ENCODE assay signal across 28 cellular contexts in genomic region chr1:159140474-159140873, GRCh38. TPM values are rescaled to one million over a fixed set of nuclear protein-coding genes. Genes with fewer than 3 reads are reported as not detected.
"Had no signal": no experiment of that assay in that cellular context is flagged by ENCODE, and none has a peak within 500 bp of the region (broad histone marks: within the 10 kb centered on the region; RNA-seq: fewer than 3 reads in every experiment).

No MANE protein-coding gene starts in this region.

- H3K36me3 Mint-ChIP-seq: mesothelial cell of epicardium; naive B cell; natural killer cell; stimulated activated naive B cell treated with anti-CD40 and anti-IgM and Interleukin-4, amounts not matched to agents 10 μg/mL and 1 μg/mL and 100 μg/mL, for 72 hours had no signal

- H3K27me3 ChIP-seq: pancreas, testis, thyroid gland, upper lobe of left lung, vagina had no signal

- H3K27ac Mint-ChIP-seq: mesothelial cell of epicardium; naive B cell; natural killer cell; nephron progenitor cell; stimulated activated naive B cell treated with anti-CD40 and anti-IgM and Interleukin-4, amounts not matched to agents 10 μg/mL and 1 μg/mL and 100 μg/mL, for 72 hours had no signal

- H3K27ac ChIP-seq: left ventricle myocardium inferior, pancreas, prostate gland, skin epidermis, stomach, testis, thyroid gland, transverse colon, upper lobe of left lung, vagina had no signal

- FAIRE-seq: keratinocyte, pancreas had no signal

- H3K4me3 ChIP-seq: left ventricle myocardium inferior, lung, pancreas, prostate gland, skin epidermis, stomach, testis, thyroid gland, transverse colon, upper lobe of left lung, vagina had no signal

- H3K4me1 Mint-ChIP-seq: mesothelial cell of epicardium; naive B cell; natural killer cell; stimulated activated naive B cell treated with anti-CD40 and anti-IgM and Interleukin-4, amounts not matched to agents 10 μg/mL and 1 μg/mL and 100 μg/mL, for 72 hours had no signal

- ATAC-seq: natural killer cell; pancreas; right cardiac atrium; sciatic nerve; stimulated activated naive B cell treated with anti-CD40 and anti-IgM and Interleukin-4, amounts not matched to agents 10 μg/mL and 1 μg/mL and 100 μg/mL, for 72 hours; stimulated activated naive CD8-positive, alpha-beta T cell treated with anti-CD3 and anti-CD28 coated beads, Interleukin-15, Interleukin-2, amounts not matched to agents 100 U/mL and 50 U/mL, for 24 hours had no signal

- H3K4me1 ChIP-seq: left ventricle myocardium inferior, pancreas, prostate gland, testis, thyroid gland, transverse colon, vagina had no signal

- H3K4me3 Mint-ChIP-seq: mesothelial cell of epicardium; natural killer cell; nephron progenitor cell; stimulated activated naive B cell treated with anti-CD40 and anti-IgM and Interleukin-4, amounts not matched to agents 10 μg/mL and 1 μg/mL and 100 μg/mL, for 72 hours had no signal

- DNase-seq: hypothalamus; left ventricle myocardium inferior; mesendoderm; naive B cell; natural killer cell; nephron progenitor cell; pancreas; posterior cingulate gyrus; retina; right cardiac atrium; stimulated activated CD4-positive, alpha-beta T cell treated with anti-CD3 and anti-CD28 coated beads, Interleukin-12 subunit alpha, Interleukin-12 subunit beta, amount 100 ng/mL, for 4 hours; stimulated activated CD4-positive, alpha-beta T cell treated with anti-CD3 and anti-CD28 coated beads, Interleukin-15, amount 100 ng/mL, for 24 hours; stimulated activated CD4-positive, alpha-beta T cell treated with anti-CD3 and anti-CD28 coated beads, Interleukin-2, amount 100 ng/mL, for 24 hours; stimulated activated CD4-positive, alpha-beta T cell treated with anti-CD3 and anti-CD28 coated beads, Interleukin-4, amount 100 ng/mL, for 1 hour; stimulated activated naive B cell treated with anti-CD40 and anti-IgM and Interleukin-4, amounts not matched to agents 10 μg/mL and 1 μg/mL and 100 μg/mL, for 72 hours; stimulated activated naive CD8-positive, alpha-beta T cell treated with anti-CD3 and anti-CD28 coated beads, Interleukin-15, Interleukin-2, amounts not matched to agents 100 U/mL and 50 U/mL, for 24 hours; stomach; testis; thyroid gland; transverse colon; upper lobe of left lung had no signal

- H3K9me3 Mint-ChIP-seq: mesothelial cell of epicardium; naive B cell; natural killer cell; nephron progenitor cell; stimulated activated naive B cell treated with anti-CD40 and anti-IgM and Interleukin-4, amounts not matched to agents 10 μg/mL and 1 μg/mL and 100 μg/mL, for 72 hours had no signal

- H3K9me3 ChIP-seq: left ventricle myocardium inferior, pancreas, prostate gland, stomach, testis, thyroid gland, transverse colon, upper lobe of left lung, vagina had no signal

- H3K36me3 ChIP-seq: left ventricle myocardium inferior, pancreas, prostate gland, stomach, thyroid gland, transverse colon, upper lobe of left lung, vagina had no signal

RNA-seq across cellular contexts. Expression of gene CADM3, which starts 30.9 kb away (rescaled TPM):
- total RNA-seq: natural killer cell had no signal
- polyA plus RNA-seq: keratinocyte had no signal
